Comparison of ENCODE assay signal across 9 cellular contexts in the genomic region with DNA sequence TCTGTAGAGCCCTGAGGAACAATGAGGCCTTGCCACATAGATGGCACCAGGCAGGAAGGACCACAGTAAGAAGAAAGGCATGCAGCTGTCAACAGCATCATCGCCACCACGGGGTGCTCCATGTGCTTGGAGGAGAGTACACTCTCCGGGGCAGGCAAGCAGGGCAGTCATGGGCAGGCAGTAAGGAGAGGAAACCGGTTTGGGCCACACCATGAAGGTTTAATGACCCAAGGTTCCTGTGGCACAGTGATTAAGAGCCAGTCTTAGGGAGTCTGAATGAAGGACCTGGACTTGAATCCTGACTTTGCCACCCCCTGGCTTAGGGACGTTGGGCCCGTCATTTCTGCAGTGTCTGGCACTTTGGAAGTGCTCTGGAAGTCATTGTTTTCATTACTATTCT.
DNase-seq lines count a peak whose midpoint lies in the region; ATAC-seq, FAIRE-seq and TF ChIP-seq lines count a peak whose summit lies in the region.
"Had no signal": no experiment of that assay in that cellular context is flagged by ENCODE, and none has a peak within 500 bp of the region (broad histone marks: within the 10 kb centered on the region; RNA-seq: fewer than 3 reads in every experiment).

No MANE protein-coding gene starts in this region.

- no peak for ATAC-seq in activated CD8-positive, alpha-beta T cell treated with anti-CD3 and anti-CD28 coated beads, Interleukin-2, amount 10 ng/mL, durations not matched to agents 7 days and 5 days

- H3K36me3 Mint-ChIP-seq in Caco-2 (ENCODE audit: insufficient read depth, unreplicated experiment) (no peaks in the 10 kb centered on the region), immature natural killer cell (no peaks in the 10 kb centered on the region)
- peaks cover 2% of the 10 kb centered on the region for H3K36me3 Mint-ChIP-seq in activated CD8-positive, alpha-beta T cell treated with anti-CD3 and anti-CD28 coated beads, Interleukin-2, amount 10 ng/mL, durations not matched to agents 7 days and 5 days (ENCODE audit: low read depth)

- intact Hi-C loops in A673 (cut with micrococcal nuclease; ENCODE audit: unreplicated experiment) (no loop called here), Caco-2 (cut with micrococcal nuclease; ENCODE audit: unreplicated experiment) (no loop called here)

- peak overlapping the region; percentile 33 for H3K27ac Mint-ChIP-seq in Caco-2 (ENCODE audit: unreplicated experiment)
- peak overlapping the region; percentile 98 for H3K27ac Mint-ChIP-seq in activated CD8-positive, alpha-beta T cell treated with anti-CD3 and anti-CD28 coated beads, Interleukin-2, amount 10 ng/mL, durations not matched to agents 7 days and 5 days
- H3K27ac Mint-ChIP-seq in immature natural killer cell: peak overlapping the region; percentile 72 to 96 (median 93)

- no peak for FAIRE-seq in small intestine (lab: Jason Lieb, UNC)

- POLR2A ChIA-PET in A673 (lab: Charles Lee; ENCODE audit: low non-redundant PET) (no interaction called here), Caco-2 (lab: Charles Lee) (no interaction called here)
- POLR2A ChIA-PET in activated CD8-positive, alpha-beta T cell treated with anti-CD3 and anti-CD28 coated beads, Interleukin-2, amount 10 ng/mL, durations not matched to agents 7 days and 5 days (lab: Charles Lee): interaction anchor here (1.1 to 2.8 kb wide), 8 partner anchors 8 to 81 kb away, joined by 3 to 23 read pairs (median 14); a partner anchor contains a TSS

- 39 to 52% (median 44%) methylated on average over 6 of the region's 6 CpGs for WGBS in small intestine, 3 donors

- BruUV-seq in A673 (replicated peaks; lab: Mats Ljungman, UMichigan) (no TSS peak), Caco-2 (replicated peaks; lab: Mats Ljungman, UMichigan) (no TSS peak)

- H3K27ac ChIP-seq in A673 (ENCODE audit: low read depth, low read length, poor library complexity, severe bottlenecking) (no peak overlapping the region), small intestine (ENCODE audit: low read depth in 1 of 2, low read length in 1 of 2) (no peak overlapping the region)

- H3K4me3 Mint-ChIP-seq in Caco-2 (ENCODE audit: unreplicated experiment) (peak overlapping the region; percentile 76), immature natural killer cell (peak overlapping the region; percentile 85 to 92 (median 89))
- H3K4me3 Mint-ChIP-seq in activated CD8-positive, alpha-beta T cell treated with anti-CD3 and anti-CD28 coated beads, Interleukin-2, amount 10 ng/mL, durations not matched to agents 7 days and 5 days: peak overlapping the region; percentile 84

- peaks cover 5% of the 10 kb centered on the region for H3K27me3 ChIP-seq in A673 (replicated peaks; ENCODE audit: insufficient read depth, low read depth, low read length, poor library complexity)
- H3K27me3 ChIP-seq in Caco-2 (replicated peaks; ENCODE audit: control insufficient read depth, insufficient read depth, low read length): no peaks in the 10 kb centered on the region
- H3K27me3 ChIP-seq in small intestine (ENCODE audit: control insufficient read depth in 2 of 2, insufficient read depth in 2 of 2, low read length in 2 of 2): no peaks in the 10 kb centered on the region

- H3K4me3 ChIP-seq in A673 (ENCODE audit: low read depth, low read length, poor library complexity, severe bottlenecking) (no peak overlapping the region), Caco-2 (ENCODE audit: low read depth, low read length) (no peak overlapping the region), small intestine (ENCODE audit: low read depth in 1 of 2, low read length in 2 of 2) (no peak overlapping the region)

- CTCF ChIA-PET in A673 (lab: Charles Lee) (no interaction called here), Caco-2 (lab: Charles Lee) (no interaction called here)
- CTCF ChIA-PET in activated CD8-positive, alpha-beta T cell treated with anti-CD3 and anti-CD28 coated beads, Interleukin-2, amount 10 ng/mL, durations not matched to agents 7 days and 5 days (lab: Charles Lee): interaction anchor here (1.3 to 2.2 kb wide), 6 partner anchors 9 to 58 kb away, joined by 4 to 34 read pairs (median 4); no protein-coding TSS in a partner anchor

- H3K9me3 ChIP-seq in A673 (ENCODE audit: low read depth, low read length, poor library complexity, severe bottlenecking) (no peaks in the 10 kb centered on the region), Caco-2 (peaks cover 4% of the 10 kb centered on the region; the same call in 1 of the 2 replicates), small intestine (ENCODE audit: control insufficient read depth, low read depth) (no peaks in the 10 kb centered on the region)

- H3K27me3 Mint-ChIP-seq in Caco-2 (ENCODE audit: insufficient read depth, unreplicated experiment) (peaks cover 16% of the 10 kb centered on the region), immature natural killer cell (ENCODE audit: low read depth in 3 of 3) (peaks cover 7 to 19% (median 13%) of the 10 kb centered on the region in 3 donors)
- H3K27me3 Mint-ChIP-seq in activated CD8-positive, alpha-beta T cell treated with anti-CD3 and anti-CD28 coated beads, Interleukin-2, amount 10 ng/mL, durations not matched to agents 7 days and 5 days (ENCODE audit: low read depth): peaks cover 13% of the 10 kb centered on the region

- H3K4me1 Mint-ChIP-seq in Caco-2 (ENCODE audit: low read depth, unreplicated experiment): peaks cover 6% of the 10 kb centered on the region
- peaks cover 39% of the 10 kb centered on the region for H3K4me1 Mint-ChIP-seq in activated CD8-positive, alpha-beta T cell treated with anti-CD3 and anti-CD28 coated beads, Interleukin-2, amount 10 ng/mL, durations not matched to agents 7 days and 5 days (ENCODE audit: low read depth)
- H3K4me1 Mint-ChIP-seq in immature natural killer cell: peaks cover 37 to 40% of the 10 kb centered on the region in 2 donors

- DNase-seq in A673 (ENCODE audit: low spot score): peak; percentile 27
- DNase-seq in Caco-2: no peak
- no peak for DNase-seq in activated CD8-positive, alpha-beta T cell treated with anti-CD3 and anti-CD28 coated beads, Interleukin-2, amount 10 ng/mL, durations not matched to agents 7 days and 5 days
- no peak for DNase-seq in immature natural killer cell
- no peak for DNase-seq in small intestine
- no peak for DNase-seq in cerebellar nuclear complex (lab: John Stamatoyannopoulos, UW)
- DNase-seq in AML-193 (lab: John Stamatoyannopoulos, UW): no peak
- no peak for DNase-seq in stimulated activated CD4-positive, alpha-beta T cell treated with anti-CD3 and anti-CD28 coated beads, Interleukin-4, amount 100 ng/mL, for 4 hours
- DNase-seq: NCI-H2081 treated with DMSO at 0.1 percent for 48 hours had no signal

- no peaks in the 10 kb centered on the region for H3K9me3 Mint-ChIP-seq in Caco-2 (ENCODE audit: unreplicated experiment)
- no peaks in the 10 kb centered on the region for H3K9me3 Mint-ChIP-seq in activated CD8-positive, alpha-beta T cell treated with anti-CD3 and anti-CD28 coated beads, Interleukin-2, amount 10 ng/mL, durations not matched to agents 7 days and 5 days (ENCODE audit: insufficient read depth)
- no peaks in the 10 kb centered on the region for H3K9me3 Mint-ChIP-seq in immature natural killer cell

- H3K36me3 ChIP-seq in A673 (ENCODE audit: insufficient read depth, low read length, poor library complexity, severe bottlenecking) (no peaks in the 10 kb centered on the region), Caco-2 (ENCODE audit: control insufficient read depth, insufficient read depth, low read length) (no peaks in the 10 kb centered on the region), small intestine (ENCODE audit: control insufficient read depth in 2 of 2, insufficient read depth in 2 of 2, low read length in 2 of 2) (no peaks in the 10 kb centered on the region)

- H3K4me1 ChIP-seq in A673 (ENCODE audit: insufficient read depth, low read length, poor library complexity, severe bottlenecking): peaks cover 20% of the 10 kb centered on the region
- 0 out of 2 replicates have a peak, but pooled peaks cover 4% of the 10 kb centered on the region for H3K4me1 ChIP-seq in Caco-2
- H3K4me1 ChIP-seq in small intestine (ENCODE audit: control insufficient read depth in 2 of 2, insufficient read depth in 1 of 2, low read depth in 1 of 2, low read length in 1 of 2): no peaks in the 10 kb centered on the region

- TF ChIP-seq CTCF in A673 (conservative IDR thresholded peaks at IDR 0.05; ENCODE audit: low read depth, low read length): no peak
- no peak for TF ChIP-seq CTCF in Caco-2 (IDR thresholded peaks at IDR 0.05; ENCODE audit: insufficient read depth in 1 of 2, low read depth in 1 of 2, low read length in 1 of 2, severe bottlenecking in 1 of 2, unreplicated experiment in 1 of 2)

Comparison
In these comparisons a context has a peak if more than half of its experiments do, and no peak if none do; other contexts are left out.
1. H3K27ac Mint-ChIP-seq: peak in every context shown above with its lines; median percentile 98 in activated CD8-positive, alpha-beta T cell treated with anti-CD3 and anti-CD28 coated beads, Interleukin-2, amount 10 ng/mL, durations not matched to agents 7 days and 5 days; 93 in immature natural killer cell; 33 in Caco-2.